Comparison of ENCODE assay signal across 27 cellular contexts in the genomic region with DNA sequence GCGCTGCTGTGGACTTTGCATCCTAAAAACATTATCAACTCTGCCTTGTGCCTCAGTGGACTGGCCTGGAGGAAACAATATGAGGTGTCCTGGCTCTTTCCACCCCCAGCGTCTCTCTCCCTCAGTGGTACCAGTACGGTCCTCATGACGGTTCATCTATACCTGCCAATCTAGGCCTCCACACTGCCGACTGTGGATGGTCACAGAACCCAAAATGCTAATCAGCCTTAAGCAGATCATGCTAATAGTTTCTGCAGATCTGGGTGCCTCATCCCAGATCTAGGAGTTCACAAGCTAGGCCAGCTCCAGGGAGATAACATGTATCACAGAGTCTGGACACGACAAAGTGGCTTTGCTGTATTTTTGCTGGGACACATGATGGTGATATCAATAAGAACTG. TPM values are rescaled to one million over a fixed set of nuclear protein-coding genes. Genes with fewer than 3 reads are reported as not detected.
DNase-seq lines count a peak whose midpoint lies in the region; ATAC-seq, FAIRE-seq and TF ChIP-seq lines count a peak whose summit lies in the region.
"Had no signal": no experiment of that assay in that cellular context is flagged by ENCODE, and none has a peak within 500 bp of the region (broad histone marks: within the 10 kb centered on the region; RNA-seq: fewer than 3 reads in every experiment).

No MANE protein-coding gene starts in this region.

- no peak overlapping the region for H3K4me3 ChIP-seq in K562
- H3K4me3 ChIP-seq: BLaER1, GM12878 had no signal

- H3K4me2 ChIP-seq in K562 (ENCODE audit: insufficient read depth, low read length): no peak overlapping the region

- POLR2A ChIA-PET in K562 (lab: Yijun Ruan, JAX): interaction anchor here (0.6 to 6.1 kb wide), 12 partner anchors 7 to 154 kb away, joined by 3 to 76 read pairs (median 5); no protein-coding TSS in a partner anchor

- no peak overlapping the region for H3K27ac ChIP-seq in K562 (ENCODE audit: extremely low read depth, low read depth, low read length)
- H3K27ac ChIP-seq: BLaER1 had no signal

- TF ChIP-seq CTCF in K562 (IDR thresholded peaks at IDR 0.05 in 2 of 3, conservative IDR thresholded peaks at IDR 0.05 in 1 of 3; ENCODE audit: insufficient read depth in 2 of 3, low read depth in 1 of 3, low read length in 3 of 3): no peak

- peaks cover 61 to 68% of the 10 kb centered on the region in 2 experiments for H3K27me3 ChIP-seq in K562 (ENCODE audit: control insufficient read depth in 2 of 2, insufficient read depth in 2 of 2, low read length in 2 of 2)
- H3K27me3 ChIP-seq: BLaER1 had no signal

- intact Hi-C loops in K562 (cut with micrococcal nuclease): loop anchor here (10.0 kb wide), 1 partner anchor 56 kb away; no protein-coding TSS in a partner anchor

- ATAC-seq in K562 (no peak), GM19324 (IDR thresholded peaks at IDR 0.05; ENCODE audit: low FRiP score, unreplicated experiment) (no peak)
- ATAC-seq: GM12878 had no signal

- no peaks in the 10 kb centered on the region for H3K9me3 ChIP-seq in K562 (replicated peaks; ENCODE audit: control insufficient read depth, insufficient read depth, low read depth, low read length)
- H3K9me3 ChIP-seq: BE2C, BLaER1 had no signal

- BruUV-seq in K562 (replicated peaks; lab: Mats Ljungman, UMichigan): no TSS peak

- no peaks in the 10 kb centered on the region for H3K4me1 ChIP-seq in K562 (replicated peaks in 1 of 2; ENCODE audit: control insufficient read depth in 2 of 2, insufficient read depth in 2 of 2, low read length in 2 of 2)
- H3K4me1 ChIP-seq: BE2C had no signal

- CTCF ChIA-PET in K562 (lab: Yijun Ruan, JAX; ENCODE audit: low intra/inter-chr PET ratio): interaction anchor here (0.9 to 1.1 kb wide), 2 partner anchors 9 to 10 kb away, joined by 3 to 4 read pairs; no protein-coding TSS in a partner anchor

- no peaks in the 10 kb centered on the region for H3K9me1 ChIP-seq in K562 (ENCODE audit: control insufficient read depth, insufficient read depth, low read length)

- no peak for TF ChIP-seq POLR2A in K562 (conservative IDR thresholded peaks at IDR 0.05)

- no peak for TF ChIP-seq EP300 in K562 (IDR thresholded peaks at IDR 0.05; ENCODE audit: low read length)

- H4K20me1 ChIP-seq in K562 (replicated peaks; ENCODE audit: control insufficient read depth, insufficient read depth, low read length): peaks cover 21% of the 10 kb centered on the region; the same call in 1 of the 2 replicates
- H4K20me1 ChIP-seq: BLaER1 had no signal

- FAIRE-seq in K562 (lab: Jason Lieb, UNC) (no peak), urothelium cell line (lab: Jason Lieb, UNC) (peak; percentile 70)
- FAIRE-seq: A204.1, D721Med, GM12878, GM12892, GM18507 had no signal

- WGBS in K562 (ENCODE audit: insufficient coverage, low coverage, missing lambda C conversion rate): 0% methylated on average over 6 of the region's 6 CpGs

- no peaks in the 10 kb centered on the region for H3K79me2 ChIP-seq in K562 (ENCODE audit: control insufficient read depth, insufficient read depth, low read length)

- DNase-seq in D341Med (ENCODE audit: low spot score) (peak; percentile 2), K562 (ENCODE audit: extremely low read depth in 1 of 4, low spot score in 3 of 4) (peak in 1 of 4 experiments; percentile 19), urothelium cell line (ENCODE audit: low spot score) (no peak), DMS79 (lab: John Stamatoyannopoulos, UW) (no peak)
- DNase-seq: 8988T; ACHN; BE2C; C1 segment of cervical spinal cord; CD4-positive, alpha-beta memory T cell; CD4-positive, CD25-positive, alpha-beta regulatory T cell; CD8-positive, alpha-beta memory T cell; COR-L47; DND-41; EL; GDM1 had no signal

- no peak overlapping the region for H3K9ac ChIP-seq in K562 (ENCODE audit: insufficient read depth in 1 of 2, low read depth in 2 of 2, low read length in 2 of 2)
- H3K9ac ChIP-seq: BLaER1 had no signal

- H3K36me3 ChIP-seq in K562 (ENCODE audit: control insufficient read depth, insufficient read depth, low read length): no peaks in the 10 kb centered on the region
- H3K36me3 ChIP-seq: BE2C, BLaER1 had no signal

- no peak for TF ChIP-seq RAD21 in K562 (CRISPR knock-in tag; conservative IDR thresholded peaks at IDR 0.05 in 1 of 2, IDR thresholded peaks at IDR 0.05 in 1 of 2)

- H2AFZ ChIP-seq in K562 (ENCODE audit: low read depth, low read length): no peak overlapping the region

- in situ Hi-C loops in K562 (cut with MboI): no loop called here

TF ChIP-seq in K562, 482 proteins besides CTCF, POLR2A, EP300 and RAD21 (continues in another document):
- TF ChIP-seq, protein P1, sequence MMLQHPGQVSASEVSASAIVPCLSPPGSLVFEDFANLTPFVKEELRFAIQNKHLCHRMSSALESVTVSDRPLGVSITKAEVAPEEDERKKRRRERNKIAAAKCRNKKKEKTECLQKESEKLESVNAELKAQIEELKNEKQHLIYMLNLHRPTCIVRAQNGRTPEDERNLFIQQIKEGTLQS (IDR thresholded peaks at IDR 0.05): no peak
- TF ChIP-seq, protein P1 (CRISPR knock-in tag; conservative IDR thresholded peaks at IDR 0.05): peak; percentile 65
- TF ChIP-seq, protein P2, sequence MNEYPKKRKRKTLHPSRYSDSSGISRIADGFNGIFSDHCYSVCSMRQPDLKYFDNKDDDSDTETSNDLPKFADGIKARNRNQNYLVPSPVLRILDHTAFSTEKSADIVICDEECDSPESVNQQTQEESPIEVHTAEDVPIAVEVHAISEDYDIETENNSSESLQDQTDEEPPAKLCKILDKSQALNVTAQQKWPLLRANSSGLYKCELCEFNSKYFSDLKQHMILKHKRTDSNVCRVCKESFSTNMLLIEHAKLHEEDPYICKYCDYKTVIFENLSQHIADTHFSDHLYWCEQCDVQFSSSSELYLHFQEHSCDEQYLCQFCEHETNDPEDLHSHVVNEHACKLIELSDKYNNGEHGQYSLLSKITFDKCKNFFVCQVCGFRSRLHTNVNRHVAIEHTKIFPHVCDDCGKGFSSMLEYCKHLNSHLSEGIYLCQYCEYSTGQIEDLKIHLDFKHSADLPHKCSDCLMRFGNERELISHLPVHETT (CRISPR knock-in tag; conservative IDR thresholded peaks at IDR 0.05 in 1 of 2, IDR thresholded peaks at IDR 0.05 in 1 of 2): peak in 1 of 2 experiments; percentile 80; a peak in 2 of 4 replicates
- TF ChIP-seq, protein P3, sequence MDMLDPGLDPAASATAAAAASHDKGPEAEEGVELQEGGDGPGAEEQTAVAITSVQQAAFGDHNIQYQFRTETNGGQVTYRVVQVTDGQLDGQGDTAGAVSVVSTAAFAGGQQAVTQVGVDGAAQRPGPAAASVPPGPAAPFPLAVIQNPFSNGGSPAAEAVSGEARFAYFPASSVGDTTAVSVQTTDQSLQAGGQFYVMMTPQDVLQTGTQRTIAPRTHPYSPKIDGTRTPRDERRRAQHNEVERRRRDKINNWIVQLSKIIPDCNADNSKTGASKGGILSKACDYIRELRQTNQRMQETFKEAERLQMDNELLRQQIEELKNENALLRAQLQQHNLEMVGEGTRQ (CRISPR knock-in tag; IDR thresholded peaks at IDR 0.05): peak; percentile 28; the same call in 1 of the 2 replicates
- TF ChIP-seq BDP1 (IDR thresholded peaks at IDR 0.05; ENCODE audit: insufficient read depth, insufficient read length) (no peak), ZNF184 (CRISPR knock-in tag; IDR thresholded peaks at IDR 0.05) (0 out of 2 replicates have a peak, but pooled peaks have one; percentile 46)

RNA-seq across cellular contexts. Expression of a gene that starts 41.8 kb away (rescaled TPM):
- 1,035 and 1,246 TPM in 2 replicates for total RNA-seq in K562 (2011; cell fraction: chromatin; rRNA removed; ENCODE audit: low replicate concordance)
- total RNA-seq in K562 (2011; cell fraction: nucleolus; rRNA removed): 1,013 and 1,088 TPM in 2 replicates
- 943 and 1,014 TPM in 2 replicates for total RNA-seq in K562 (2011; cell fraction: nucleoplasm; rRNA removed)
- total RNA-seq in K562 (2014; rRNA removed) (968 and 1,107 TPM in 2 replicates), K562 (2014; rRNA removed; fragmentation: Illumina TruSeq; extraction: Trizol) (993 and 1,024 TPM in 2 replicates), K562 (2015; rRNA removed; fragmentation: Illumina TruSeq; extraction: Trizol) (1,048 and 1,089 TPM in 2 replicates), K562 (2021) (1,138 and 1,201 TPM in 2 replicates)
- polyA plus RNA-seq in K562 (2011; rRNA removed) (2,141 and 2,474 TPM in 2 replicates), K562 (2014; fragmentation: Illumina TruSeq; extraction: Trizol) (1,536 and 1,589 TPM in 2 replicates), K562 (2014; fragmentation: Nextera tagmentation; extraction: Ambion mirVana) (1,000 to 10,000 TPM in 1 of 2 experiments, 100 to 1,000 TPM in 1; 662 to 1,142 TPM), K562 (2014; rRNA removed) (1,519 and 1,644 TPM in 2 replicates)
- polyA plus RNA-seq in K562 (2011; cell fraction: cytosol; rRNA removed): 2,488 and 2,726 TPM in 2 replicates
- 3,679 and 4,057 TPM in 2 replicates for polyA plus RNA-seq in K562 (2011; cell fraction: nucleus; rRNA removed)
- polyA plus RNA-seq in K562 (2012): 1,108 and 1,453 TPM in 2 replicates
- polyA minus RNA-seq in K562 (2011; rRNA and poly(A)+ RNA removed): 1,022 and 1,144 TPM in 2 replicates
- polyA minus RNA-seq in K562 (2011; cell fraction: cytosol; rRNA and poly(A)+ RNA removed): 512 and 653 TPM in 2 replicates
- polyA minus RNA-seq in K562 (2011; cell fraction: nucleus; rRNA and poly(A)+ RNA removed): 275 and 419 TPM in 2 replicates
- total RNA-seq: CD4-positive, alpha-beta memory T cell; CD4-positive, CD25-positive, alpha-beta regulatory T cell; CD8-positive, alpha-beta memory T cell had no signal
- polyA plus RNA-seq: CD14-positive monocyte; CD4-positive, alpha-beta memory T cell; CD4-positive, CD25-positive, alpha-beta regulatory T cell; CD8-positive, alpha-beta memory T cell had no signal

RNA-seq across cellular contexts. Expression of a gene that starts 43.6 kb away (rescaled TPM):
- total RNA-seq in K562 (2011; cell fraction: chromatin; rRNA removed; ENCODE audit: low replicate concordance): not detected in 2 replicates
- not detected in 2 replicates for total RNA-seq in K562 (2011; cell fraction: nucleolus; rRNA removed)
- not detected in 2 replicates for total RNA-seq in K562 (2011; cell fraction: nucleoplasm; rRNA removed)
- total RNA-seq in K562 (2014; rRNA removed): not detected in 2 replicates
- total RNA-seq in K562 (2014; rRNA removed; fragmentation: Illumina TruSeq; extraction: Trizol): not detected in 2 replicates
- not detected in 2 replicates for total RNA-seq in K562 (2015; rRNA removed; fragmentation: Illumina TruSeq; extraction: Trizol)
- not detected in 2 replicates for total RNA-seq in K562 (2021)
- not detected in 2 replicates for polyA plus RNA-seq in K562 (2011; rRNA removed)
- polyA plus RNA-seq in K562 (2011; cell fraction: cytosol; rRNA removed): not detected in 2 replicates
- polyA plus RNA-seq in K562 (2011; cell fraction: nucleus; rRNA removed): not detected in 2 replicates
- not detected in 2 replicates for polyA plus RNA-seq in K562 (2012)
- polyA plus RNA-seq in K562 (2014; fragmentation: Illumina TruSeq; extraction: Trizol): not detected in 2 replicates
- not detected for polyA plus RNA-seq in K562 (2014; fragmentation: Nextera tagmentation; extraction: Ambion mirVana)
- polyA plus RNA-seq in K562 (2014; rRNA removed): not detected in 2 replicates
- polyA minus RNA-seq in K562 (2011; rRNA and poly(A)+ RNA removed): not detected in 2 replicates
- not detected in 2 replicates for polyA minus RNA-seq in K562 (2011; cell fraction: cytosol; rRNA and poly(A)+ RNA removed)
- not detected in 2 replicates for polyA minus RNA-seq in K562 (2011; cell fraction: nucleus; rRNA and poly(A)+ RNA removed)
- total RNA-seq: A673; CD4-positive, alpha-beta memory T cell; CD4-positive, CD25-positive, alpha-beta regulatory T cell; CD8-positive, alpha-beta memory T cell; Daoy; G401; GM12878 had no signal
- polyA plus RNA-seq: AG04450; CD14-positive monocyte; CD4-positive, alpha-beta memory T cell; CD8-positive, alpha-beta memory T cell; GM12878 had no signal
